24 cellular contexts compared by ENCODE assay signal in the genomic region with DNA sequence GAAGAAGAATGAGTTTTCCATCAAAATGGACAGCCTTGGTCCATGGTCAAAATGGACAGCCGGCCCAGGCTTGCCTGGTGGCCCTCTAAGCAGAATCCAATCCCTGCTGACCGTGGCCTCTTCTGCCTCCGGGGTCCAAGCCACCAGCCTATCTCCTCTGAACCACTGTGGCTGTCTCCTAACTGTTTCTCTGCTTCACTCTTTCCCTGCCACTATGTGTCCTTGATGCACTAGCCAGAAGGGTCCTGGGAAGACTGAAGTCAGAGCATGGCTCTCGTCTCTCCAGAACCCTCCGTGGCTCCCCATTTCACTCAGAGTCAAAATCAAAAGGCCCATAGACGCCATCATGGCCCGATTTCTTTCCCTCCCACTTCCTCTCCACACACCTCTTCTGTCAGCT. TPM values are rescaled to one million over a fixed set of nuclear protein-coding genes. Genes with fewer than 3 reads are reported as not detected.
"Had no signal": no experiment of that assay in that cellular context is flagged by ENCODE, and none has a peak within 500 bp of the region (broad histone marks: within the 10 kb centered on the region; RNA-seq: fewer than 3 reads in every experiment).

No MANE protein-coding gene starts in this region.

- H3K27ac ChIP-seq: colonic mucosa, epithelial cell of prostate, foreskin keratinocyte, gastroesophageal sphincter, heart right ventricle, left lung, lower lobe of right lung had no signal

- H3K4me3 Mint-ChIP-seq: dendritic cell treated with granulocyte-macrophage colony-stimulating factor and Interleukin-4, amounts not matched to agents 40 ng/mL and 50 ng/mL, for 4 days; effector memory CD8-positive, alpha-beta T cell; endodermal cell had no signal

- H3K36me3 ChIP-seq: colonic mucosa, gastroesophageal sphincter, heart right ventricle, left lung, lower lobe of right lung had no signal

- H3K4me1 ChIP-seq: colonic mucosa, foreskin keratinocyte, gastroesophageal sphincter, heart right ventricle, left lung, lower lobe of right lung had no signal

- ATAC-seq: effector memory CD8-positive, alpha-beta T cell; esophagus mucosa; foreskin keratinocyte; gastroesophageal sphincter; heart right ventricle; left cardiac atrium; left lung; left ventricle myocardium superior; lower lobe of right lung had no signal

- H3K9me3 ChIP-seq: colonic mucosa, heart right ventricle, left lung, lower lobe of right lung had no signal

- H3K4me1 Mint-ChIP-seq: endodermal cell had no signal

- H3K9me3 Mint-ChIP-seq: dendritic cell treated with granulocyte-macrophage colony-stimulating factor and Interleukin-4, amounts not matched to agents 40 ng/mL and 50 ng/mL, for 4 days; endodermal cell had no signal

- H3K27me3 ChIP-seq: colonic mucosa, foreskin keratinocyte had no signal

- H3K27ac Mint-ChIP-seq: dendritic cell treated with granulocyte-macrophage colony-stimulating factor and Interleukin-4, amounts not matched to agents 40 ng/mL and 50 ng/mL, for 4 days; effector memory CD8-positive, alpha-beta T cell; endodermal cell had no signal

- H3K4me3 ChIP-seq: colonic mucosa, gastroesophageal sphincter, heart right ventricle, left lung, lower lobe of right lung had no signal

- DNase-seq: cerebellar nuclear complex; colonic mucosa; cortex of kidney; effector CD8-positive, alpha-beta T cell; effector memory CD8-positive, alpha-beta T cell; endodermal cell; erythroblast; foreskin keratinocyte; head of caudate nucleus; heart right ventricle; hippocampal formation; left cardiac atrium; left lung; left ventricle myocardium superior; lower lobe of right lung; mesenchymal stem cell; midbrain had no signal

RNA-seq across cellular contexts. Expression of a gene that starts 8.5 kb away (rescaled TPM):
- total RNA-seq: fibroblast of villous mesenchyme, mononuclear cell, myocyte had no signal
